18 cellular contexts compared by ENCODE assay signal in the genomic region with DNA sequence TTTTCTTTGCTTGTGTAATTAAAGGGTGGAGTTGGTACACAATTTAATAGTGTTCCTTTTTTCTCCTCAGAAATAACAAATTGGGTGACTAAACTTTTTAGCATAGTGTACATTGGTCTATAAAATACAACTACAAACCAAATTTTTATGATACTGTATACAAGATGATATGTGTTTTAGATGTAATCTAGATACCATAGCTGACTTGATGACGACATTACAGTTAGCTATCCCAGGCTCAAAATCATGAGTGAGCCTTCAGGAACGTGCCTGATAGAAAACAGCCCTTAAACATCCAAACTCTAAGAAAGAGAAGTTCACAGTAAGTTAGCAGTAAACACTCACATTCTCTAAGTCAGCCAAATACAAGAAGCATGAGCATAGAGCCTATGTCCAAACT.
DNase-seq lines count a peak whose midpoint lies in the region; ATAC-seq and TF ChIP-seq lines count a peak whose summit lies in the region.
"Had no signal": no experiment of that assay in that cellular context is flagged by ENCODE, and none has a peak within 500 bp of the region (broad histone marks: within the 10 kb centered on the region; RNA-seq: fewer than 3 reads in every experiment).

No MANE protein-coding gene starts in this region.

- no peaks in the 10 kb centered on the region for H3K9me3 ChIP-seq in fibroblast of lung (ENCODE audit: control insufficient read depth, insufficient read depth, low read depth, low read length)
- no peaks in the 10 kb centered on the region for H3K9me3 ChIP-seq in skeletal muscle satellite cell (replicated peaks; ENCODE audit: low read length)
- H3K9me3 ChIP-seq: BE2C, breast epithelium had no signal

- no peak overlapping the region for H2AFZ ChIP-seq in fibroblast of lung (ENCODE audit: low read length)

- H3K27me3 ChIP-seq in fibroblast of lung (ENCODE audit: control insufficient read depth, insufficient read depth, low read length) = no peaks in the 10 kb centered on the region
- no peaks in the 10 kb centered on the region for H3K27me3 ChIP-seq in skeletal muscle satellite cell (ENCODE audit: control insufficient read depth, insufficient read depth, low read length)
- H3K27me3 ChIP-seq: BE2C, breast epithelium had no signal

- peak; percentile 91 for DNase-seq in EL
- peak; percentile 29 for DNase-seq in M059J (ENCODE audit: low read depth)
- peak; percentile 1 to 75 for DNase-seq in fibroblast of lung (ENCODE audit: low read depth in 2 of 2)
- DNase-seq in type B pancreatic cell (ENCODE audit: extremely low spot score, unreplicated experiment) = no peak
- DNase-seq: activated CD4-positive, alpha-beta T cell treated with anti-CD3 and anti-CD28 coated beads, Interleukin-2, amount 10 ng/mL, durations not matched to agents 7 days and 5 days; BE2C; glutamatergic neuron; KG1; NCI-H1105; NCI-H2081 treated with DMSO at 0.1 percent for 48 hours; NCI-H510A; Right ventricle myocardium superior had no signal

- H3K79me2 ChIP-seq in fibroblast of lung (ENCODE audit: control insufficient read depth, insufficient read depth, low read length) = no peaks in the 10 kb centered on the region

- H3K4me3 Mint-ChIP-seq in type B pancreatic cell = no peak overlapping the region
- H3K4me3 Mint-ChIP-seq: activated CD4-positive, alpha-beta T cell treated with anti-CD3 and anti-CD28 coated beads, Interleukin-2, amount 10 ng/mL, durations not matched to agents 7 days and 5 days; dendritic cell treated with granulocyte-macrophage colony-stimulating factor and Interleukin-4, amounts not matched to agents 40 ng/mL and 50 ng/mL, for 4 days had no signal

- no peaks in the 10 kb centered on the region for H3K27me3 Mint-ChIP-seq in type B pancreatic cell
- H3K27me3 Mint-ChIP-seq: activated CD4-positive, alpha-beta T cell treated with anti-CD3 and anti-CD28 coated beads, Interleukin-2, amount 10 ng/mL, durations not matched to agents 7 days and 5 days; dendritic cell treated with granulocyte-macrophage colony-stimulating factor and Interleukin-4, amounts not matched to agents 40 ng/mL and 50 ng/mL, for 4 days had no signal

- H3K36me3 Mint-ChIP-seq in type B pancreatic cell = no peaks in the 10 kb centered on the region

- H3K27ac ChIP-seq in fibroblast of lung (ENCODE audit: insufficient read depth, low read length) = no peak overlapping the region
- H3K27ac ChIP-seq: breast epithelium had no signal

- no peak for TF ChIP-seq CTCF in fibroblast of lung (conservative IDR thresholded peaks at IDR 0.05 in 1 of 2, IDR thresholded peaks at IDR 0.05 in 1 of 2; ENCODE audit: low read depth in 1 of 2, low read length in 2 of 2)
- TF ChIP-seq CTCF in type B pancreatic cell (conservative IDR thresholded peaks at IDR 0.05) = no peak

- H4K20me1 ChIP-seq in fibroblast of lung (ENCODE audit: control insufficient read depth, extremely low read depth, insufficient read depth, low read length) = no peaks in the 10 kb centered on the region

- H3K9ac ChIP-seq in fibroblast of lung (ENCODE audit: insufficient read depth, low read length) (no peak overlapping the region), skeletal muscle satellite cell (ENCODE audit: low read depth, low read length) (peak overlapping the region; percentile 48)

- no peak overlapping the region for H3K4me2 ChIP-seq in fibroblast of lung (ENCODE audit: extremely low read depth, insufficient read depth, low read length)
- H3K4me2 ChIP-seq in skeletal muscle satellite cell (ENCODE audit: low read length) = no peak overlapping the region

- H3K4me1 ChIP-seq in fibroblast of lung (ENCODE audit: control insufficient read depth, extremely low read depth, insufficient read depth, low read length) (no peaks in the 10 kb centered on the region), skeletal muscle satellite cell (ENCODE audit: control insufficient read depth, insufficient read depth, low read length) (no peaks in the 10 kb centered on the region)
- H3K4me1 ChIP-seq: BE2C, breast epithelium had no signal

- H3K9me3 Mint-ChIP-seq in type B pancreatic cell = no peaks in the 10 kb centered on the region

- no peaks in the 10 kb centered on the region for H3K4me1 Mint-ChIP-seq in type B pancreatic cell (ENCODE audit: unreplicated experiment)

- ATAC-seq in GM18907 (IDR thresholded peaks at IDR 0.05; ENCODE audit: unreplicated experiment) (no peak), GM18502 (IDR thresholded peaks at IDR 0.05; ENCODE audit: poor library complexity, unreplicated experiment) (no peak)
- ATAC-seq: HCT116 had no signal

- H3K36me3 ChIP-seq in fibroblast of lung (ENCODE audit: control insufficient read depth, insufficient read depth, low read length) (no peaks in the 10 kb centered on the region), skeletal muscle satellite cell (ENCODE audit: insufficient read depth, low read length) (no peaks in the 10 kb centered on the region)
- H3K36me3 ChIP-seq: BE2C, breast epithelium had no signal

- H3K4me3 ChIP-seq in fibroblast of lung (replicated peaks in 1 of 4; ENCODE audit: control extremely low read depth in 1 of 4, insufficient read depth in 1 of 4, low read depth in 3 of 4, low read length in 4 of 4) = no peak overlapping the region
- no peak overlapping the region for H3K4me3 ChIP-seq in skeletal muscle satellite cell (ENCODE audit: low read length)
- H3K4me3 ChIP-seq: breast epithelium had no signal

- no peak overlapping the region for H3K27ac Mint-ChIP-seq in type B pancreatic cell
- H3K27ac Mint-ChIP-seq: activated CD4-positive, alpha-beta T cell treated with anti-CD3 and anti-CD28 coated beads, Interleukin-2, amount 10 ng/mL, durations not matched to agents 7 days and 5 days; dendritic cell treated with granulocyte-macrophage colony-stimulating factor and Interleukin-4, amounts not matched to agents 40 ng/mL and 50 ng/mL, for 4 days had no signal
